In genomic region chr17:77147357-77147801, GRCh38 we compare ENCODE assay signal across 9 cellular contexts. TPM values are rescaled to one million over a fixed set of nuclear protein-coding genes. Genes with fewer than 3 reads are reported as not detected.
DNase-seq lines count a peak whose midpoint lies in the region; ATAC-seq lines count a peak whose summit lies in the region.
"Had no signal": no experiment of that assay in that cellular context is flagged by ENCODE, and none has a peak within 500 bp of the region (broad histone marks: within the 10 kb centered on the region; RNA-seq: fewer than 3 reads in every experiment).

No MANE protein-coding gene starts in this region.

- no peak overlapping the region for H3K27ac Mint-ChIP-seq in stimulated activated naive CD8-positive, alpha-beta T cell treated with anti-CD3 and anti-CD28 coated beads, Interleukin-15, amount 100 ng/mL, for 72 hours

- no peak for ATAC-seq in stimulated activated naive CD8-positive, alpha-beta T cell treated with anti-CD3 and anti-CD28 coated beads, Interleukin-15, amount 100 ng/mL, for 72 hours
- ATAC-seq in stimulated activated naive CD8-positive, alpha-beta T cell treated with anti-CD3 and anti-CD28 coated beads, Interleukin-15, Interleukin-2, amounts not matched to agents 100 U/mL and 50 U/mL, for 24 hours = no peak
- ATAC-seq in HG03457 (IDR thresholded peaks at IDR 0.05; ENCODE audit: unreplicated experiment) (peak; percentile 39), left lobe of liver (peak; percentile 75), GM21515 (IDR thresholded peaks at IDR 0.05; ENCODE audit: unreplicated experiment) (no peak), HG02938 (IDR thresholded peaks at IDR 0.05; ENCODE audit: unreplicated experiment) (no peak)

- no peaks in the 10 kb centered on the region for H3K9me3 Mint-ChIP-seq in stimulated activated naive CD8-positive, alpha-beta T cell treated with anti-CD3 and anti-CD28 coated beads, Interleukin-15, amount 100 ng/mL, for 72 hours
- H3K9me3 Mint-ChIP-seq: activated naive CD4-positive, alpha-beta T cell treated with anti-CD3 and anti-CD28 coated beads, Interleukin-2, amount 50 U/mL, for 24 hours had no signal

- peaks cover 79% of the 10 kb centered on the region for H3K4me1 Mint-ChIP-seq in stimulated activated naive CD8-positive, alpha-beta T cell treated with anti-CD3 and anti-CD28 coated beads, Interleukin-15, amount 100 ng/mL, for 72 hours

- DNase-seq in stimulated activated naive CD8-positive, alpha-beta T cell treated with anti-CD3 and anti-CD28 coated beads, Interleukin-15, amount 100 ng/mL, for 72 hours = no peak
- DNase-seq in stimulated activated naive CD8-positive, alpha-beta T cell treated with anti-CD3 and anti-CD28 coated beads, Interleukin-15, Interleukin-2, amounts not matched to agents 100 U/mL and 50 U/mL, for 24 hours = no peak
- DNase-seq in left lobe of liver (ENCODE audit: low spot score) = no peak
- no peak for DNase-seq in NCI-H146 treated with DMSO at 0.1 percent for 48 hours (lab: John Stamatoyannopoulos, UW; ENCODE audit: unreplicated experiment)
- DNase-seq in HUDEP-2 (lab: John Stamatoyannopoulos, UW; ENCODE audit: unreplicated experiment in 76 of 76) = no peak

- H3K27me3 Mint-ChIP-seq in stimulated activated naive CD8-positive, alpha-beta T cell treated with anti-CD3 and anti-CD28 coated beads, Interleukin-15, amount 100 ng/mL, for 72 hours = no peaks in the 10 kb centered on the region
- H3K27me3 Mint-ChIP-seq: activated naive CD4-positive, alpha-beta T cell treated with anti-CD3 and anti-CD28 coated beads, Interleukin-2, amount 50 U/mL, for 24 hours had no signal

- peak overlapping the region; percentile 5 to 11 for H3K4me3 Mint-ChIP-seq in stimulated activated naive CD8-positive, alpha-beta T cell treated with anti-CD3 and anti-CD28 coated beads, Interleukin-15, amount 100 ng/mL, for 72 hours

RNA-seq across cellular contexts. Expression of gene SEC14L1, which starts 6.6 kb away (rescaled TPM):
- 20.1 TPM for total RNA-seq in left lobe of liver

Comparison
In these comparisons a context has a peak if more than half of its experiments do, and no peak if none do; other contexts are left out.
1. ATAC-seq: peak in HG03457 (single experiment) and left lobe of liver (single experiment); none in stimulated activated naive CD8-positive, alpha-beta T cell treated with anti-CD3 and anti-CD28 coated beads, Interleukin-15, amount 100 ng/mL, for 72 hours (single experiment), stimulated activated naive CD8-positive, alpha-beta T cell treated with anti-CD3 and anti-CD28 coated beads, Interleukin-15, Interleukin-2, amounts not matched to agents 100 U/mL and 50 U/mL, for 24 hours (single experiment), GM21515 (single experiment) and HG02938 (single experiment).